ENCODE assay signal across 21 cellular contexts in the genomic region with DNA sequence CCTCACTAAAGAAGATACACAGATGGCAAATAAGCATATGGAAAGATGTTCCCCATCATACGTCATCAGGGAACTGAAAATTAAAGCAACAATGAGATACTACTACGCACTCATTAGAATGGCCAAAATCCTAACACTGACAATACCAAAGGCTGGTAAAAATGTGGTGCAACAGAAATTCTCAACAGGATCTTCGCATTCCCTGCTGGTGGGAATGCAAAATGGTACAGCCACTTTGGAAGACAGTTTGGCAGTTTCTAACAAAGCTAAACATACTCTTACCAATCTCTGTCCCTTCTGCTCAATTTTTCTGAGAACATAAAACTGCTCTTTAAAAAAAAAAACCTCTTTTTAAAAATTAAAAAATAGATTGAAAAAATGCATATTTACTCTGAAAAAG.
"Had no signal": no experiment of that assay in that cellular context is flagged by ENCODE, and none has a peak within 500 bp of the region (broad histone marks: within the 10 kb centered on the region; RNA-seq: fewer than 3 reads in every experiment).

No MANE protein-coding gene starts in this region.

- H3K9me3 Mint-ChIP-seq: dendritic cell treated with granulocyte-macrophage colony-stimulating factor and Interleukin-4, amounts not matched to agents 40 ng/mL and 50 ng/mL, for 4 days; effector memory CD8-positive, alpha-beta T cell; stimulated activated effector memory CD8-positive, alpha-beta T cell treated with anti-CD3 and anti-CD28 coated beads, Interleukin-12 subunit alpha, Interleukin-12 subunit beta, amount 100 ng/mL, for 72 hours had no signal

- H3K4me1 Mint-ChIP-seq: nephron progenitor cell; stimulated activated effector memory CD8-positive, alpha-beta T cell treated with anti-CD3 and anti-CD28 coated beads, Interleukin-12 subunit alpha, Interleukin-12 subunit beta, amount 100 ng/mL, for 72 hours had no signal

- H3K27me3 ChIP-seq: heart left ventricle, right atrium auricular region, suprapubic skin, thyroid gland, upper lobe of left lung, vagina had no signal

- H3K27me3 Mint-ChIP-seq: dendritic cell treated with granulocyte-macrophage colony-stimulating factor and Interleukin-4, amounts not matched to agents 40 ng/mL and 50 ng/mL, for 4 days; effector memory CD8-positive, alpha-beta T cell had no signal

- H3K27ac Mint-ChIP-seq: dendritic cell treated with granulocyte-macrophage colony-stimulating factor and Interleukin-4, amounts not matched to agents 40 ng/mL and 50 ng/mL, for 4 days; effector memory CD8-positive, alpha-beta T cell; nephron progenitor cell; stimulated activated effector memory CD8-positive, alpha-beta T cell treated with anti-CD3 and anti-CD28 coated beads, Interleukin-12 subunit alpha, Interleukin-12 subunit beta, amount 100 ng/mL, for 72 hours had no signal

- H3K4me3 ChIP-seq: heart left ventricle, lung, right atrium auricular region, suprapubic skin, thyroid gland, upper lobe of left lung, vagina had no signal

- H3K9me3 ChIP-seq: heart left ventricle, right atrium auricular region, suprapubic skin, thyroid gland, upper lobe of left lung, vagina had no signal

- H3K36me3 Mint-ChIP-seq: stimulated activated effector memory CD8-positive, alpha-beta T cell treated with anti-CD3 and anti-CD28 coated beads, Interleukin-12 subunit alpha, Interleukin-12 subunit beta, amount 100 ng/mL, for 72 hours had no signal

- DNase-seq: effector memory CD8-positive, alpha-beta T cell; erythroblast; foreskin melanocyte; heart left ventricle; hippocampal formation; left colon; left ventricle myocardium superior; mesenchymal stem cell; naive thymus-derived CD4-positive, alpha-beta T cell; nephron progenitor cell; stimulated activated CD4-positive, alpha-beta T cell treated with anti-CD3 and anti-CD28 coated beads, Interleukin-4, amount 100 ng/mL, for 1 hour; stimulated activated CD8-positive, alpha-beta memory T cell treated with anti-CD3 and anti-CD28 coated beads, Interleukin-4, amount 100 ng/mL, for 48 hours; stimulated activated naive CD8-positive, alpha-beta T cell treated with anti-CD3 and anti-CD28 coated beads, Interleukin-15, Interleukin-2, amounts not matched to agents 100 U/mL and 50 U/mL, for 24 hours; thyroid gland; upper lobe of left lung had no signal

- ATAC-seq: effector memory CD8-positive, alpha-beta T cell; heart left ventricle; left colon; left ventricle myocardium superior; naive thymus-derived CD4-positive, alpha-beta T cell; stimulated activated effector memory CD8-positive, alpha-beta T cell treated with anti-CD3 and anti-CD28 coated beads, Interleukin-12 subunit alpha, Interleukin-12 subunit beta, amount 100 ng/mL, for 72 hours; stimulated activated naive CD8-positive, alpha-beta T cell treated with anti-CD3 and anti-CD28 coated beads, Interleukin-15, Interleukin-2, amounts not matched to agents 100 U/mL and 50 U/mL, for 24 hours had no signal

- H3K27ac ChIP-seq: heart left ventricle, right atrium auricular region, suprapubic skin, thyroid gland, upper lobe of left lung, vagina had no signal

- H3K36me3 ChIP-seq: heart left ventricle, right atrium auricular region, suprapubic skin, thyroid gland, upper lobe of left lung, vagina had no signal

- H3K4me1 ChIP-seq: heart left ventricle, right atrium auricular region, suprapubic skin, thyroid gland, upper lobe of left lung, vagina had no signal

- H3K4me3 Mint-ChIP-seq: dendritic cell treated with granulocyte-macrophage colony-stimulating factor and Interleukin-4, amounts not matched to agents 40 ng/mL and 50 ng/mL, for 4 days; effector memory CD8-positive, alpha-beta T cell; naive thymus-derived CD4-positive, alpha-beta T cell; nephron progenitor cell; stimulated activated effector memory CD8-positive, alpha-beta T cell treated with anti-CD3 and anti-CD28 coated beads, Interleukin-12 subunit alpha, Interleukin-12 subunit beta, amount 100 ng/mL, for 72 hours had no signal
